ENCODE assay signal across 1 cellular context in the genomic region with DNA sequence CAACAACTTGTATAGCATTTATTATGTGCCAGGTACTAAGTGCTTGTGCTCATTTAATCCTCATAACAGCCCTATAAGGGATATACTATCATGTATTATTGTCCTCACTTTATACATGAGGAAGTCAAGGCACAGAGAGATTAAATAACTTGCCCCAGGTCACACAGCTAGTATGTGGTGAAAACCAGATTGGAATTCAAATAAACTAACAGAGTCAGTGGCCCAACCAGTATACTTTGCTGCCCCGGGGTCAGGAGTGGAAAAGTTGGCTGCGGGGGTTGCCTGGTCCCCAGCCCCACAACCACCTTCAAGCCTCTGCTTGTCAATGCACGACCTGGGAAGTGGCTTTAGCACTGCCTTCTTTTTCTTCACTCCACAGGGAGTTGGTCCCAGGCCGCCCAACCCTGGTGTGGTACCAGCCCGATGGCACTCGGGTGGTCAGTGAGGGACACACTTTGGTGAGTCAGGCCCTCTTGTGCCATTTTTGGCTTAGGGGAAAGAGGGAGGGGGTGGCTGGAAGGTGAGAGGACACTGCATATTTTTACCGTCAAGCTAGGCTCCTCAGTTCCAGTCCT.
TF ChIP-seq lines count a peak whose summit lies in the region.

No MANE protein-coding gene starts in this region.

TF ChIP-seq in IMR-90, 13 proteins besides CTCF, POLR2A, EP300 and RAD21:
- TF ChIP-seq BHLHE40 (IDR thresholded peaks at IDR 0.05; ENCODE audit: low read depth, low read length) = no peak
- TF ChIP-seq SMC3 (IDR thresholded peaks at IDR 0.05; ENCODE audit: low read depth, low read length) = no peak
- TF ChIP-seq CEBPB (IDR thresholded peaks at IDR 0.05; ENCODE audit: low read depth, low read length) = no peak
- TF ChIP-seq RFX5 (IDR thresholded peaks at IDR 0.05; ENCODE audit: low read depth, low read length) = no peak
- TF ChIP-seq MXI1 (IDR thresholded peaks at IDR 0.05; ENCODE audit: borderline replicate concordance, low read depth, low read length) = no peak
- TF ChIP-seq FOS (IDR thresholded peaks at IDR 0.05; ENCODE audit: low read depth, low read length) = no peak
- no peak for TF ChIP-seq MAZ (IDR thresholded peaks at IDR 0.05; ENCODE audit: borderline replicate concordance, low read depth, low read length)
- no peak for TF ChIP-seq ELK1 (IDR thresholded peaks at IDR 0.05; ENCODE audit: borderline replicate concordance, low read depth, low read length)
- TF ChIP-seq CHD1 (IDR thresholded peaks at IDR 0.05; ENCODE audit: low read depth, low read length) = no peak
- no peak for TF ChIP-seq NFE2L2 (IDR thresholded peaks at IDR 0.05; ENCODE audit: low read depth, low read length)
- TF ChIP-seq USF2 (IDR thresholded peaks at IDR 0.05; ENCODE audit: low read depth, low read length) = no peak
